Comparison of ENCODE assay signal across 24 cellular contexts in genomic region chr10:78870458-78870857, GRCh38.
"Had no signal": no experiment of that assay in that cellular context is flagged by ENCODE, and none has a peak within 500 bp of the region (broad histone marks: within the 10 kb centered on the region; RNA-seq: fewer than 3 reads in every experiment).

No MANE protein-coding gene starts in this region.

- ATAC-seq: HepG2, Panc1, PC-3 had no signal

- H3K27ac ChIP-seq: RWPE1 had no signal

- H3K27me3 ChIP-seq: MG63 had no signal

- H3K9me3 ChIP-seq: MG63, SK-N-SH had no signal

- H3K4me3 ChIP-seq: MG63 had no signal

- H3K36me3 ChIP-seq: MG63 had no signal

- DNase-seq: IMR-90, Karpas-422, KG1, MG63, NCI-H1092, NCI-H1105 treated with DMSO at 0.1 percent for 48 hours, NCI-H1417 treated with DMSO at 0.1 percent for 48 hours, NCI-H146, NCI-H1694 treated with DMSO at 0.1 percent for 48 hours, NCI-H2029, NCI-H2081 treated with DMSO at 0.1 percent for 48 hours, NCI-H2171, NCI-H226, NCI-H446, NCI-H510A, NCI-H524 treated with DMSO at 0.1 percent for 48 hours, NCI-H69, NCI-H774, PC-3, SHP77, SK-N-SH had no signal
